ENCODE assay signal across 11 cellular contexts in the genomic region with DNA sequence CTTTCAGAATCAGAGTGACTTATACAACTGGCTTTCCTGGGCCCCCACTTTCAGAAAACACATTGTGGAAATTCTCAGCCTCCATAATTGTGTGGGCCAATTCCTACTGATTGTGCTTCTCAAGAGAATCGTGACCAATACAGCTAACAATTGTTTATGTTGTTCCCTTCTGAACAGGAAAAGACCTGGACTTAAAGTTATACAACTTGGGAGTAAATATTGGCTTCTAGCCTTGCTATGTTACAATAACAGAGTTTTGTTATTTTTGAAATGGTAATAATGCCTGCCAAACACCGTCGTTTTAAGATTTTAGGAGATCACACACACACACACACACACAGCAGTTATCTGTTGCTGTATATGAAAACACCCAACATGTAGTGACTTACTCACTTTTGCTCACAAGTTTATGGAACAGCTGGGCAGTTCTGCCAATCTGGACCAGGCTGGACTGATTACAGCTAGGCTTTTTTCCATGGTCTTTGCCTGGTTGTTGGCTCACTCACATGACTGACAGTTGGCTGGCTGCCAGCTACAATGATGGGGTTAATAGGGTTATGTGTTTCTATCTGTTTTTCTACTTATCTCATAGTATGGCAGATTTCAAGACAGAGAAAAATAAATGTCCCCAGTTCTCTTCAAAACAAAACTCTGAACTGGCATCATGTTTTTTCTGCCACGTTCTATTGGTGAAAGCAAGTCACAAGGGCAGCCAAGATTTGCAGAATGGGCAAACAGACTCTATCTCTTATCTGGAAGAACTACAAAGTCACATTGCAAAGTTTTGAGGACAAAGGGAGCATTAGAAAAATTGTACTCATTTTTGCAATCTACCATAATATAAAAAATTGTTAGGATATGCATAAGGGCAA.
A peak's percentile ranks its signal among the peaks of the same experiment; 100 is the strongest.
DNase-seq lines count a peak whose midpoint lies in the region; ATAC-seq and TF ChIP-seq lines count a peak whose summit lies in the region.
"Had no signal": no experiment of that assay in that cellular context is flagged by ENCODE, and none has a peak within 500 bp of the region (broad histone marks: within the 10 kb centered on the region; RNA-seq: fewer than 3 reads in every experiment).

No MANE protein-coding gene starts in this region.

- H4K20me1 ChIP-seq in hepatocyte (ENCODE audit: insufficient read depth, poor library complexity, severe bottlenecking) = no peaks in the 10 kb centered on the region

- H3K4me3 ChIP-seq in hepatocyte (no peak overlapping the region), brain microvascular endothelial cell (ENCODE audit: low read depth, low read length) (no peak overlapping the region)

- ATAC-seq in GM18909 (IDR thresholded peaks at IDR 0.05; ENCODE audit: poor library complexity, unreplicated experiment) (peak; percentile 21), HG02840 (IDR thresholded peaks at IDR 0.05; ENCODE audit: low FRiP score, unreplicated experiment) (peak; percentile 6), HG02884 (IDR thresholded peaks at IDR 0.05; ENCODE audit: unreplicated experiment) (no peak)

- TF ChIP-seq CTCF in hepatocyte (IDR thresholded peaks at IDR 0.05; ENCODE audit: poor library complexity) (no peak), brain microvascular endothelial cell (IDR thresholded peaks at IDR 0.05; ENCODE audit: low read depth, low read length, missing control alignments) (no peak)

- no peaks in the 10 kb centered on the region for H3K9me3 ChIP-seq in hepatocyte (ENCODE audit: low read depth)

- in situ Hi-C loops in brain microvascular endothelial cell (cut with HindIII; ENCODE audit: low pct_ligation_motif_present, low sequenced_read_pairs) = no loop called here

- H3K4me2 ChIP-seq in hepatocyte = no peak overlapping the region

- H3K36me3 ChIP-seq in hepatocyte (replicated peaks; ENCODE audit: insufficient read depth, low read depth) = no peaks in the 10 kb centered on the region
- no peaks in the 10 kb centered on the region for H3K36me3 ChIP-seq in brain microvascular endothelial cell (replicated peaks)

- no peaks in the 10 kb centered on the region for H3K9me2 ChIP-seq in hepatocyte (replicated peaks; ENCODE audit: insufficient read depth)

- H2AFZ ChIP-seq in hepatocyte = no peak overlapping the region

- 64% methylated on average over 4 of the region's 4 CpGs for WGBS in hepatocyte (ENCODE audit: low lambda C conversion rate, missing lambda C conversion rate)

- no peaks in the 10 kb centered on the region for H3K79me2 ChIP-seq in hepatocyte

- no peaks in the 10 kb centered on the region for H3K4me1 ChIP-seq in hepatocyte (ENCODE audit: insufficient read depth)

- H3K27me3 ChIP-seq in hepatocyte = no peaks in the 10 kb centered on the region
- no peaks in the 10 kb centered on the region for H3K27me3 ChIP-seq in brain microvascular endothelial cell (replicated peaks)

- H3K27ac ChIP-seq in hepatocyte (no peak overlapping the region), brain microvascular endothelial cell (no peak overlapping the region)

- DNase-seq in UCSD-AML1 (lab: John Stamatoyannopoulos, UW; ENCODE audit: unreplicated experiment) (peak; percentile 5), hepatocyte (ENCODE audit: low spot score) (peak; percentile 35), brain microvascular endothelial cell (no peak), putamen (ENCODE audit: low spot score) (no peak), amniotic stem cell (lab: John Stamatoyannopoulos, UW) (no peak)
- DNase-seq: activated CD4-positive, alpha-beta T cell treated with anti-CD3 and anti-CD28 coated beads, Interleukin-2, amount 10 ng/mL, durations not matched to agents 24 days and 14 days; NCI-H774; SW 1271 had no signal

Comparison
In these comparisons a context has a peak if more than half of its experiments do, and no peak if none do; other contexts are left out.
1. DNase-seq: peak in UCSD-AML1 (single experiment) and hepatocyte (single experiment); none in brain microvascular endothelial cell (single experiment), putamen (single experiment) and amniotic stem cell (single experiment).